In genomic region chr20:10551732-10552724, GRCh38 we compare ENCODE assay signal across 9 cellular contexts.
A peak's percentile ranks its signal among the peaks of the same experiment; 100 is the strongest.
DNase-seq lines count a peak whose midpoint lies in the region; ATAC-seq and TF ChIP-seq lines count a peak whose summit lies in the region.
"Had no signal": no experiment of that assay in that cellular context is flagged by ENCODE, and none has a peak within 500 bp of the region (broad histone marks: within the 10 kb centered on the region; RNA-seq: fewer than 3 reads in every experiment).

No MANE protein-coding gene starts in this region.

- DNase-seq in activated CD4-positive, alpha-beta memory T cell treated with anti-CD3 and anti-CD28 coated beads for 36 hours, result peak; percentile 53
- DNase-seq in activated CD4-positive, alpha-beta memory T cell treated with anti-CD3 and anti-CD28 coated beads, Interleukin-2, amount 10 ng/mL, durations not matched to agents 7 days and 5 days, result no peak
- DNase-seq in astrocyte of the spinal cord (ENCODE audit: low read depth, low spot score) (peak; percentile 19), NCI-H526 treated with DMSO at 0.1 percent for 48 hours (lab: John Stamatoyannopoulos, UW) (no peak), left ventricle myocardium inferior (no peak), foreskin keratinocyte (no peak)
- DNase-seq in stimulated activated CD8-positive, alpha-beta memory T cell treated with anti-CD3 and anti-CD28 coated beads, Interleukin-4, amount 100 ng/mL, for 48 hours, result peak; percentile 32
- DNase-seq: SJCRH30 had no signal

- ATAC-seq in HG02884 (IDR thresholded peaks at IDR 0.05; ENCODE audit: unreplicated experiment), result peak; percentile 87
- no peak for ATAC-seq in foreskin keratinocyte

- H3K4me1 Mint-ChIP-seq in activated CD4-positive, alpha-beta memory T cell treated with anti-CD3 and anti-CD28 coated beads for 36 hours (ENCODE audit: low read depth), result peaks cover 28% of the 10 kb centered on the region
- peaks cover 28% of the 10 kb centered on the region for H3K4me1 Mint-ChIP-seq in activated CD4-positive, alpha-beta memory T cell treated with anti-CD3 and anti-CD28 coated beads, Interleukin-2, amount 10 ng/mL, durations not matched to agents 7 days and 5 days

- H3K27me3 ChIP-seq in left ventricle myocardium inferior (ENCODE audit: low read depth) (no peaks in the 10 kb centered on the region), foreskin keratinocyte (no peaks in the 10 kb centered on the region)
- H3K27me3 ChIP-seq: SJCRH30 had no signal

- intact Hi-C loops in activated CD4-positive, alpha-beta memory T cell treated with anti-CD3 and anti-CD28 coated beads for 36 hours (cut with micrococcal nuclease), result loop anchor here (2.0 to 10.0 kb wide), 3 partner anchors 653 to 990 kb away; no protein-coding TSS in a partner anchor
- intact Hi-C loops in left ventricle myocardium inferior (cut with micrococcal nuclease), result no loop called here

- H3K9me3 ChIP-seq in left ventricle myocardium inferior (replicated peaks), result no peaks in the 10 kb centered on the region
- H3K9me3 ChIP-seq: SJCRH30 had no signal

- TF ChIP-seq CTCF in astrocyte of the spinal cord (IDR thresholded peaks at IDR 0.05; ENCODE audit: low read depth, low read length), result no peak
- no peak for TF ChIP-seq CTCF in left ventricle myocardium inferior (IDR thresholded peaks at IDR 0.05; ENCODE audit: borderline replicate concordance)
- TF ChIP-seq CTCF in foreskin keratinocyte (conservative IDR thresholded peaks at IDR 0.05), result no peak

- CTCF ChIA-PET in activated CD4-positive, alpha-beta memory T cell treated with anti-CD3 and anti-CD28 coated beads for 36 hours (lab: Charles Lee), result interaction anchor here (1.0 to 1.1 kb wide), 2 partner anchors 12 to 14 kb away, joined by 3 to 5 read pairs; no protein-coding TSS in a partner anchor
- CTCF ChIA-PET in activated CD4-positive, alpha-beta memory T cell treated with anti-CD3 and anti-CD28 coated beads, Interleukin-2, amount 10 ng/mL, durations not matched to agents 7 days and 5 days (lab: Charles Lee), result interaction anchor here (0.7 to 1.8 kb wide), 7 partner anchors 9 to 119 kb away, joined by 3 to 4 read pairs (median 3); no protein-coding TSS in a partner anchor

- H3K4me1 ChIP-seq in left ventricle myocardium inferior, result peaks cover 19% of the 10 kb centered on the region
- peaks cover 27% of the 10 kb centered on the region for H3K4me1 ChIP-seq in foreskin keratinocyte
- H3K4me1 ChIP-seq: SJCRH30 had no signal

- no peak overlapping the region for H3K4me3 Mint-ChIP-seq in activated CD4-positive, alpha-beta memory T cell treated with anti-CD3 and anti-CD28 coated beads for 36 hours
- no peak overlapping the region for H3K4me3 Mint-ChIP-seq in activated CD4-positive, alpha-beta memory T cell treated with anti-CD3 and anti-CD28 coated beads, Interleukin-2, amount 10 ng/mL, durations not matched to agents 7 days and 5 days

- in situ Hi-C loops in astrocyte of the spinal cord (cut with HindIII; ENCODE audit: low sequenced_read_pairs), result no loop called here

- peaks cover 2% of the 10 kb centered on the region for H3K36me3 Mint-ChIP-seq in activated CD4-positive, alpha-beta memory T cell treated with anti-CD3 and anti-CD28 coated beads for 36 hours
- H3K36me3 Mint-ChIP-seq in activated CD4-positive, alpha-beta memory T cell treated with anti-CD3 and anti-CD28 coated beads, Interleukin-2, amount 10 ng/mL, durations not matched to agents 7 days and 5 days (ENCODE audit: low read depth), result no peaks in the 10 kb centered on the region

- no peak overlapping the region for H3K27ac Mint-ChIP-seq in activated CD4-positive, alpha-beta memory T cell treated with anti-CD3 and anti-CD28 coated beads for 36 hours
- H3K27ac Mint-ChIP-seq in activated CD4-positive, alpha-beta memory T cell treated with anti-CD3 and anti-CD28 coated beads, Interleukin-2, amount 10 ng/mL, durations not matched to agents 7 days and 5 days, result no peak overlapping the region

- no peaks in the 10 kb centered on the region for H3K27me3 Mint-ChIP-seq in activated CD4-positive, alpha-beta memory T cell treated with anti-CD3 and anti-CD28 coated beads for 36 hours
- peaks cover 3% of the 10 kb centered on the region for H3K27me3 Mint-ChIP-seq in activated CD4-positive, alpha-beta memory T cell treated with anti-CD3 and anti-CD28 coated beads, Interleukin-2, amount 10 ng/mL, durations not matched to agents 7 days and 5 days

- H3K27ac ChIP-seq in left ventricle myocardium inferior (replicated peaks) (no peak overlapping the region), foreskin keratinocyte (no peak overlapping the region)
- H3K27ac ChIP-seq: SJCRH30 had no signal

- H3K36me3 ChIP-seq in left ventricle myocardium inferior, result no peaks in the 10 kb centered on the region
- H3K36me3 ChIP-seq: SJCRH30 had no signal

- H3K9me3 Mint-ChIP-seq in activated CD4-positive, alpha-beta memory T cell treated with anti-CD3 and anti-CD28 coated beads for 36 hours, result no peaks in the 10 kb centered on the region
- H3K9me3 Mint-ChIP-seq in activated CD4-positive, alpha-beta memory T cell treated with anti-CD3 and anti-CD28 coated beads, Interleukin-2, amount 10 ng/mL, durations not matched to agents 7 days and 5 days, result no peaks in the 10 kb centered on the region

- POLR2A ChIA-PET in activated CD4-positive, alpha-beta memory T cell treated with anti-CD3 and anti-CD28 coated beads for 36 hours (lab: Charles Lee), result no interaction called here
- POLR2A ChIA-PET in activated CD4-positive, alpha-beta memory T cell treated with anti-CD3 and anti-CD28 coated beads, Interleukin-2, amount 10 ng/mL, durations not matched to agents 7 days and 5 days (lab: Charles Lee), result no interaction called here

- H3K4me3 ChIP-seq in astrocyte of the spinal cord (ENCODE audit: low read depth, low read length) (no peak overlapping the region), left ventricle myocardium inferior (no peak overlapping the region)
- H3K4me3 ChIP-seq: SJCRH30 had no signal

Comparison
In these comparisons a context has a peak if more than half of its experiments do, and no peak if none do; other contexts are left out.
1. DNase-seq: peak in activated CD4-positive, alpha-beta memory T cell treated with anti-CD3 and anti-CD28 coated beads for 36 hours (single experiment), astrocyte of the spinal cord (single experiment) and stimulated activated CD8-positive, alpha-beta memory T cell treated with anti-CD3 and anti-CD28 coated beads, Interleukin-4, amount 100 ng/mL, for 48 hours (single experiment); none in activated CD4-positive, alpha-beta memory T cell treated with anti-CD3 and anti-CD28 coated beads, Interleukin-2, amount 10 ng/mL, durations not matched to agents 7 days and 5 days (single experiment), NCI-H526 treated with DMSO at 0.1 percent for 48 hours (single experiment), left ventricle myocardium inferior (single experiment) and foreskin keratinocyte (0 of 2).